Comparison of ENCODE assay signal across 17 cellular contexts in genomic region chr9:77163889-77164288, GRCh38. TPM values are rescaled to one million over a fixed set of nuclear protein-coding genes. Genes with fewer than 3 reads are reported as not detected.
DNase-seq lines count a peak whose midpoint lies in the region; ATAC-seq, FAIRE-seq and TF ChIP-seq lines count a peak whose summit lies in the region.
"Had no signal": no experiment of that assay in that cellular context is flagged by ENCODE, and none has a peak within 500 bp of the region (broad histone marks: within the 10 kb centered on the region; RNA-seq: fewer than 3 reads in every experiment).

No MANE protein-coding gene starts in this region.

- H3K9me3 ChIP-seq in IMR-90 (ENCODE audit: control insufficient read depth, insufficient read depth, low read length) (no peaks in the 10 kb centered on the region), keratinocyte (ENCODE audit: control insufficient read depth, low read depth, low read length) (no peaks in the 10 kb centered on the region)
- H3K9me3 ChIP-seq: vagina had no signal

- H2AFZ ChIP-seq in IMR-90 (replicated peaks; ENCODE audit: low read length, poor library complexity) (no peak overlapping the region), keratinocyte (ENCODE audit: control insufficient read depth, low read length) (peak overlapping the region; percentile 25)

- no peak overlapping the region for H2BK15ac ChIP-seq in IMR-90 (ENCODE audit: low read depth, low read length)

- no peak overlapping the region for H3K4me3 Mint-ChIP-seq in nephron progenitor cell

- H3K79me2 ChIP-seq in keratinocyte (ENCODE audit: control insufficient read depth, insufficient read depth, low read length): no peaks in the 10 kb centered on the region

- no peaks in the 10 kb centered on the region for H3K79me1 ChIP-seq in IMR-90 (ENCODE audit: low read depth in 1 of 2, low read length in 2 of 2)

- in situ Hi-C loops in IMR-90 (cut with MboI; ENCODE audit: low sequenced_read_pairs): loop anchor here (25.0 kb wide), 1 partner anchor 352 kb away; no protein-coding TSS in a partner anchor

- H4K91ac ChIP-seq in IMR-90 (ENCODE audit: insufficient read depth, low read depth, low read length): no peak overlapping the region

- no peaks in the 10 kb centered on the region for H3K9me1 ChIP-seq in IMR-90 (ENCODE audit: insufficient read depth, low read length)
- H3K9me1 ChIP-seq in keratinocyte (ENCODE audit: control insufficient read depth, extremely low read depth, insufficient read depth, low read length): no peaks in the 10 kb centered on the region

- no peaks in the 10 kb centered on the region; the same call in 1 of the 2 replicates for H3K27me3 ChIP-seq in IMR-90 (ENCODE audit: control insufficient read depth, insufficient read depth, low read length)
- H3K27me3 ChIP-seq in keratinocyte (ENCODE audit: control insufficient read depth, extremely low read depth, insufficient read depth, low read length): no peaks in the 10 kb centered on the region
- H3K27me3 ChIP-seq: vagina had no signal

- H3K56ac ChIP-seq in IMR-90 (ENCODE audit: extremely low read depth, insufficient read depth, low read length): no peak overlapping the region

- dilution Hi-C loops in IMR-90 (cut with HindIII; ENCODE audit: low sequenced_read_pairs, unreplicated experiment): no loop called here
- dilution Hi-C loops in keratinocyte (cut with MboI; ENCODE audit: extremely low pct_ligation_motif_present, low sequenced_read_pairs): no loop called here

- no peak overlapping the region for H3K14ac ChIP-seq in IMR-90 (replicated peaks; ENCODE audit: low read depth, low read length)

- intact Hi-C loops in IMR-90 (cut with micrococcal nuclease): no loop called here

- no peak overlapping the region for H3K18ac ChIP-seq in IMR-90 (ENCODE audit: low read depth, low read length)

- TF ChIP-seq POLR2A in IMR-90 (IDR thresholded peaks at IDR 0.05; ENCODE audit: low read depth, low read length): no peak

- H3K4me3 ChIP-seq in AG04449 (ENCODE audit: low read depth, low read length) (no peak overlapping the region), IMR-90 (ENCODE audit: insufficient read depth, low read depth, low read length) (no peak overlapping the region), epithelial cell of esophagus (ENCODE audit: low read length) (no peak overlapping the region), keratinocyte (ENCODE audit: control insufficient read depth in 2 of 3, extremely low read depth in 1 of 3, insufficient read depth in 2 of 3, low read depth in 1 of 3, low read length in 3 of 3) (no peak overlapping the region)
- H3K4me3 ChIP-seq: vagina had no signal

- peaks cover 4% of the 10 kb centered on the region; the same call in 1 of the 2 replicates for H3K4me1 ChIP-seq in IMR-90 (ENCODE audit: control insufficient read depth, insufficient read depth, low read length)
- peaks cover 20% of the 10 kb centered on the region for H3K4me1 ChIP-seq in keratinocyte (ENCODE audit: control insufficient read depth, extremely low read depth, insufficient read depth, low read length)

- peaks cover 7% of the 10 kb centered on the region for H3K27me3 Mint-ChIP-seq in nephron progenitor cell (ENCODE audit: low read depth, poor library complexity)

- peak; percentile 62 for DNase-seq in AG04449 (ENCODE audit: low read depth, low spot score)
- DNase-seq in IMR-90: peak; percentile 58
- peak; percentile 88 for DNase-seq in epithelial cell of esophagus (ENCODE audit: low read depth)
- no peak for DNase-seq in keratinocyte (ENCODE audit: low read depth, low spot score)
- DNase-seq in nephron progenitor cell: no peak
- DNase-seq: Calu3, mesendoderm, NCI-H2081 treated with DMSO at 0.1 percent for 48 hours, NCI-H524 treated with DMSO at 0.1 percent for 48 hours, OCI-M1 had no signal

- H2AK5ac ChIP-seq in IMR-90 (ENCODE audit: low read depth, low read length): no peak overlapping the region

- CTCF ChIA-PET in AG04449 (lab: Yijun Ruan, JAX) (interaction anchor here (0.8 to 6.2 kb wide), 5 partner anchors 8 to 270 kb away, joined by 3 to 42 read pairs (median 5); no protein-coding TSS in a partner anchor), IMR-90 (lab: Yijun Ruan, JAX) (interaction anchor here (0.6 to 1.2 kb wide), 2 partner anchors 10 to 13 kb away, joined by 4 to 8 read pairs; no protein-coding TSS in a partner anchor)

- FAIRE-seq in keratinocyte (lab: Jason Lieb, UNC): peak; percentile 59
- FAIRE-seq: HepG2 had no signal

- no peak overlapping the region for H4K8ac ChIP-seq in IMR-90 (ENCODE audit: low read depth in 2 of 2, low read length in 2 of 2)

- TF ChIP-seq CTCF in AG04449 (IDR thresholded peaks at IDR 0.05; ENCODE audit: insufficient read depth, low read length, missing control alignments) (no peak), IMR-90 (conservative IDR thresholded peaks at IDR 0.05; ENCODE audit: low read depth, low read length) (no peak), epithelial cell of esophagus (IDR thresholded peaks at IDR 0.05; ENCODE audit: insufficient read depth, low read depth, low read length, missing control alignments) (no peak), keratinocyte (optimal IDR thresholded peaks at IDR 0.05 in 1 of 3, IDR thresholded peaks at IDR 0.05 in 1 of 3, conservative IDR thresholded peaks at IDR 0.05 in 1 of 3; ENCODE audit: extremely low read depth in 1 of 3, insufficient read depth in 2 of 3, low read length in 3 of 3) (no peak), nephron progenitor cell (IDR thresholded peaks at IDR 0.05) (no peak)

- ATAC-seq in IMR-90 (ENCODE audit: low read depth) (peak; percentile 72), HG03095 (IDR thresholded peaks at IDR 0.05; ENCODE audit: unreplicated experiment) (no peak), HG03045 (IDR thresholded peaks at IDR 0.05; ENCODE audit: unreplicated experiment) (no peak), HG03520 (IDR thresholded peaks at IDR 0.05; ENCODE audit: unreplicated experiment) (no peak)
- ATAC-seq: activated naive CD4-positive, alpha-beta T cell treated with anti-CD3 and anti-CD28 coated beads, Interleukin-2, amount 50 U/mL, for 72 hours; HCT116; HepG2 had no signal

- no peak overlapping the region for H3K27ac Mint-ChIP-seq in nephron progenitor cell

- H2BK20ac ChIP-seq in IMR-90 (ENCODE audit: low read depth, low read length): no peak overlapping the region

- H3K9ac ChIP-seq in IMR-90 (ENCODE audit: low read depth, low read length): no peak overlapping the region
- no peak overlapping the region for H3K9ac ChIP-seq in keratinocyte (ENCODE audit: control insufficient read depth, extremely low read depth, insufficient read depth, low read length)

- no peak overlapping the region; the same call in 1 of the 2 replicates for H4K5ac ChIP-seq in IMR-90 (ENCODE audit: low read depth, low read length)

- TF ChIP-seq RAD21 in IMR-90 (IDR thresholded peaks at IDR 0.05; ENCODE audit: low read length): no peak

- no peak overlapping the region for H3K23ac ChIP-seq in IMR-90 (ENCODE audit: low read depth, low read length)

- H3K27ac ChIP-seq in IMR-90 (ENCODE audit: insufficient read depth, low read length) (no peak overlapping the region), keratinocyte (ENCODE audit: control insufficient read depth, insufficient read depth, low read length) (no peak overlapping the region)
- H3K27ac ChIP-seq: vagina had no signal

- WGBS in IMR-90 (ENCODE audit: extremely low coverage in 2 of 2, insufficient read length in 1 of 2), 2 experiments: no CpG with 5 or more reads among the region's 4 CpGs

- H2BK120ac ChIP-seq in IMR-90 (ENCODE audit: low read depth, low read length): no peak overlapping the region

- H3K9me3 Mint-ChIP-seq in nephron progenitor cell: no peaks in the 10 kb centered on the region
- H3K9me3 Mint-ChIP-seq: activated naive CD4-positive, alpha-beta T cell treated with anti-CD3 and anti-CD28 coated beads, Interleukin-2, amount 50 U/mL, for 72 hours had no signal

- H3K36me3 ChIP-seq in IMR-90 (ENCODE audit: control insufficient read depth, insufficient read depth, low read length) (no peaks in the 10 kb centered on the region), keratinocyte (ENCODE audit: control insufficient read depth in 2 of 2, extremely low read depth in 1 of 2, insufficient read depth in 2 of 2, low read length in 2 of 2) (no peaks in the 10 kb centered on the region)
- H3K36me3 ChIP-seq: vagina had no signal

- H3K4ac ChIP-seq in IMR-90 (ENCODE audit: low read depth, low read length): no peak overlapping the region

- H2BK5ac ChIP-seq in IMR-90 (ENCODE audit: low read depth, low read length, poor library complexity, severe bottlenecking): no peak overlapping the region

- H2AK9ac ChIP-seq in IMR-90 (replicated peaks; ENCODE audit: low read depth, low read length, poor library complexity): no peak overlapping the region

- H3K36me3 Mint-ChIP-seq in nephron progenitor cell (ENCODE audit: low read depth): no peaks in the 10 kb centered on the region
- H3K36me3 Mint-ChIP-seq: activated naive CD4-positive, alpha-beta T cell treated with anti-CD3 and anti-CD28 coated beads, Interleukin-2, amount 50 U/mL, for 72 hours had no signal

- BruUV-seq in IMR-90 (replicated peaks; lab: Mats Ljungman, UMichigan): no TSS peak

- POLR2A ChIA-PET in AG04449 (lab: Yijun Ruan, JAX) (no interaction called here), IMR-90 (lab: Charles Lee; ENCODE audit: unreplicated experiment) (no interaction called here)

- H3K4me1 Mint-ChIP-seq in nephron progenitor cell: no peaks in the 10 kb centered on the region

- no peaks in the 10 kb centered on the region for H4K20me1 ChIP-seq in IMR-90 (ENCODE audit: insufficient read depth, low read length)
- no peaks in the 10 kb centered on the region for H4K20me1 ChIP-seq in keratinocyte (ENCODE audit: control insufficient read depth, extremely low read depth, insufficient read depth, low read length)

- H3K4me2 ChIP-seq in IMR-90 (ENCODE audit: low read depth, low read length) (no peak overlapping the region), keratinocyte (ENCODE audit: control insufficient read depth, extremely low read depth, insufficient read depth, low read depth, low read length) (peak overlapping the region; percentile 4)

TF ChIP-seq in IMR-90, 13 proteins besides CTCF, POLR2A, EP300 and RAD21:
- TF ChIP-seq CEBPB (IDR thresholded peaks at IDR 0.05; ENCODE audit: low read depth, low read length): peak; percentile 83
- TF ChIP-seq SMC3 (IDR thresholded peaks at IDR 0.05; ENCODE audit: low read depth, low read length): no peak

RNA-seq across cellular contexts. Expression of gene VPS13A, which starts 13.4 kb away (rescaled TPM):
- total RNA-seq in IMR-90 (2012; rRNA removed): 26.5 and 46.9 TPM in 2 replicates
- polyA plus RNA-seq in IMR-90 (2012; rRNA removed): 8.0 and 10.4 TPM in 2 replicates
- polyA plus RNA-seq in IMR-90 (2012; cell fraction: cytosol; rRNA removed): 0.41 and 0.84 TPM in 2 replicates
- 3.6 and 52.1 TPM in 2 replicates for polyA plus RNA-seq in IMR-90 (2012; cell fraction: nucleus; rRNA removed; ENCODE audit: low replicate concordance)
- 13.6 to 56.6 TPM (median 55.3 TPM) in 3 replicates for polyA plus RNA-seq in keratinocyte
- 91.9 TPM for polyA plus RNA-seq in keratinocyte (2011; ENCODE audit: low read depth)
- 2.7 and 8.8 TPM in 2 replicates for polyA plus RNA-seq in keratinocyte (2011; cell fraction: cytosol; rRNA removed)
- 144 and 205 TPM in 2 replicates for polyA plus RNA-seq in keratinocyte (2011; cell fraction: nucleus; rRNA removed)
- polyA plus RNA-seq in keratinocyte (2012; ENCODE audit: low replicate concordance): 12.4 and 20.3 TPM in 2 replicates
- polyA minus RNA-seq in keratinocyte: 1.8 to 60.7 TPM (median 26.0 TPM) in 3 replicates
- 4.4 TPM for polyA minus RNA-seq in keratinocyte (2011; cell fraction: cytosol; rRNA and poly(A)+ RNA removed)
- polyA minus RNA-seq in keratinocyte (2011; cell fraction: nucleus; rRNA and poly(A)+ RNA removed): 124 and 197 TPM in 2 replicates

Comparison
In these comparisons a context has a peak if more than half of its experiments do, and no peak if none do; other contexts are left out.
1. DNase-seq: peak in AG04449 (single experiment), IMR-90 (single experiment) and epithelial cell of esophagus (single experiment); none in keratinocyte (single experiment) and nephron progenitor cell (single experiment).